Comparison of ENCODE assay signal across 9 cellular contexts in genomic region chr15:95106781-95107180, GRCh38.
"Had no signal": no experiment of that assay in that cellular context is flagged by ENCODE, and none has a peak within 500 bp of the region (broad histone marks: within the 10 kb centered on the region; RNA-seq: fewer than 3 reads in every experiment).

No MANE protein-coding gene starts in this region.

- H3K4me1 Mint-ChIP-seq: IgD-negative memory B cell had no signal

- H3K27me3 Mint-ChIP-seq: IgD-negative memory B cell had no signal

- H3K4me2 ChIP-seq: KMS-11 had no signal

- H3K4me3 ChIP-seq: GM23248, HAP-1 had no signal

- DNase-seq: GM23248, GOT3, H7, HFFc6, KBM-7 had no signal

- H3K36me3 Mint-ChIP-seq: IgD-negative memory B cell had no signal

- H3K9me3 Mint-ChIP-seq: HFFc6 had no signal

- H3K4me3 Mint-ChIP-seq: HFFc6, IgD-negative memory B cell had no signal

- H3K27ac ChIP-seq: GM23248, HL-60, KMS-11 had no signal

- H3K9ac ChIP-seq: GM23248, KMS-11 had no signal

- H3K27ac Mint-ChIP-seq: HFFc6 had no signal

- H3K4me1 ChIP-seq: HAP-1 had no signal

- H3K36me3 ChIP-seq: HAP-1 had no signal

- H2AFZ ChIP-seq: GM23248 had no signal

- H3K9me3 ChIP-seq: HAP-1 had no signal
